Comparison of ENCODE assay signal across 13 cellular contexts in the genomic region with DNA sequence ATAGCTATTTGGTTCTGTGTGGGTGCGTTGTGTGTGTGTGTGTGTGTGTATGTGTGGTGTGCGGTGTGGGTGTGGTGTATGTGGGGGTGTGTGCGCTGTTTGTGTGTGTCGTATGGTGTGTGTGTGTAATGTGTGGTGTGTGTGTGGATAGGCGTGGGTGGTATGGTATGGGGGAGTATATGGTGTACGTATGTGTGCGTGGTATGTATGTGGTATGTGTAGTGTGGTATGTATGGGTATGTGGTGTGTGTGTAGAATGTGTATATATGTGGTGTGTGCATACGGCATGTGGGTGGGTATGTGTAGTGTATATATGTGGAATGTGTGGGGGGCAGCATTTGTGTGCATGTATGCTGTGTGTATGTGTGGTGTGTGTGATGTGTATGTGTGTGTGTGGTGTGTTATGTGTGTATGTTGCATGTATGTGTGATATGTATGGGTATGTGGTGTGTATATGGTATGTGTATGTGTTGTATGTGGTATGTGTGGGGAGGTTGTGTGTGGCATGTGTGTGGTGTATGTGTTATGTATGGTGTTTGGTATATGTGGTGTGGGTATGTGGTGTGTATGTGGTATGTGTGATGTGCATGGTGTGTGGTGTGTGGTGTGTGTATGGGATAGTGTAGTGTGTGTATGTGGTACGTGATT. TPM values are rescaled to one million over a fixed set of nuclear protein-coding genes. Genes with fewer than 3 reads are reported as not detected.
"Had no signal": no experiment of that assay in that cellular context is flagged by ENCODE, and none has a peak within 500 bp of the region (broad histone marks: within the 10 kb centered on the region; RNA-seq: fewer than 3 reads in every experiment).

No MANE protein-coding gene starts in this region.

- H3K4me3 ChIP-seq: esophagus muscularis mucosa, gastrocnemius medialis, left lung, lower lobe of right lung, psoas muscle, testis, tibial nerve had no signal

- H3K27ac ChIP-seq: epithelial cell of prostate, esophagus muscularis mucosa, gastrocnemius medialis, left lung, lower lobe of right lung, psoas muscle, testis, tibial nerve had no signal

- H3K4me1 ChIP-seq: esophagus muscularis mucosa, gastrocnemius medialis, left lung, lower lobe of right lung, psoas muscle, testis, tibial nerve had no signal

- H3K9me3 ChIP-seq: esophagus muscularis mucosa, gastrocnemius medialis, left lung, lower lobe of right lung, psoas muscle, testis, tibial nerve had no signal

- ATAC-seq: effector memory CD8-positive, alpha-beta T cell; gastrocnemius medialis; left lung; psoas muscle had no signal

- H3K27me3 ChIP-seq: gastrocnemius medialis, left lung, testis, tibial nerve had no signal

- DNase-seq: effector memory CD8-positive, alpha-beta T cell; gastrocnemius medialis; islet precursor cell; left lung; lower lobe of right lung; psoas muscle; retina; stimulated activated CD4-positive, alpha-beta T cell treated with anti-CD3 and anti-CD28 coated beads, Interleukin-2, amount 100 ng/mL, for 48 hours; testis had no signal

- H3K36me3 ChIP-seq: gastrocnemius medialis, left lung, lower lobe of right lung had no signal

- FAIRE-seq: small intestine had no signal

RNA-seq across cellular contexts. Expression of gene TMEM169, which starts 17.1 kb away (rescaled TPM):
- total RNA-seq: gastrocnemius medialis had no signal
